In genomic region chr2:58240938-58241755, GRCh38 we compare ENCODE assay signal across 8 cellular contexts. TPM values are rescaled to one million over a fixed set of nuclear protein-coding genes. Genes with fewer than 3 reads are reported as not detected.
DNase-seq lines count a peak whose midpoint lies in the region; ATAC-seq and TF ChIP-seq lines count a peak whose summit lies in the region.

Gene FANCL (minus strand): TSS chr2:58241325. CDS start chr2:58241313, 12 bp downstream.

- no peaks in the 10 kb centered on the region for H3K9me2 ChIP-seq in SK-N-SH

- no peaks in the 10 kb centered on the region for H3K36me3 ChIP-seq in SK-N-SH (replicated peaks in 1 of 2; ENCODE audit: control insufficient read depth in 1 of 2, insufficient read depth in 2 of 2, low read length in 1 of 2)

- peaks cover 43% of the 10 kb centered on the region for H3K79me2 ChIP-seq in SK-N-SH (ENCODE audit: insufficient read depth)

- TF ChIP-seq RAD21 in SK-N-SH (IDR thresholded peaks at IDR 0.05; ENCODE audit: low read length), result no peak

- H3K27me3 ChIP-seq in SK-N-SH (ENCODE audit: insufficient read depth), result no peaks in the 10 kb centered on the region

- H3K4me1 ChIP-seq in SK-N-SH (ENCODE audit: control insufficient read depth in 1 of 2, insufficient read depth in 2 of 2, low read depth in 1 of 2, low read length in 1 of 2), result peaks cover 0 to 5% of the 10 kb centered on the region in 2 experiments; a peak in 2 of 4 replicates

- no peaks in the 10 kb centered on the region; the same call in 1 of the 2 replicates for H4K20me1 ChIP-seq in SK-N-SH (ENCODE audit: insufficient read depth)

- TF ChIP-seq POLR2A in NB4 (IDR thresholded peaks at IDR 0.05; ENCODE audit: extremely low read depth, insufficient read length), result peak; percentile 87

- peak within 1 kb of the TSS; percentile 81 for H3K4me2 ChIP-seq in SK-N-SH

- H3K9ac ChIP-seq in SK-N-SH, result peak within 1 kb of the TSS; percentile 81

- no peaks in the 10 kb centered on the region for H3F3A ChIP-seq in SK-N-SH (replicated peaks; ENCODE audit: insufficient read depth)

- H3K9me3 ChIP-seq in SK-N-SH, result no peaks in the 10 kb centered on the region; the same call in 1 of the 2 replicates

- peak within 1 kb of the TSS; percentile 96 for H2AFZ ChIP-seq in SK-N-SH (ENCODE audit: low read depth)

- TF ChIP-seq CTCF in NB4 (IDR thresholded peaks at IDR 0.05; ENCODE audit: low read depth, low read length) (no peak), SK-N-SH (IDR thresholded peaks at IDR 0.05) (0 out of 2 replicates have a peak, but pooled peaks have one; percentile 6)

- H3K4me3 ChIP-seq in GM08714 (ENCODE audit: low read length) (peak within 1 kb of the TSS; percentile 83), NB4 (ENCODE audit: low read depth, low read length) (peak within 1 kb of the TSS; percentile 95), SK-N-SH (ENCODE audit: low read depth in 2 of 2, low read length in 1 of 2) (peak within 1 kb of the TSS; percentile 89 to 90)

- CTCF ChIA-PET in SK-N-SH (lab: Yijun Ruan, JAX), result interaction anchor here (1.2 kb wide), 1 partner anchor 207 kb away, joined by 4 read pairs; no protein-coding TSS in a partner anchor

- ATAC-seq in HG02571 (IDR thresholded peaks at IDR 0.05; ENCODE audit: unreplicated experiment), result peak; percentile 73

- POLR2A ChIA-PET in SK-N-SH (lab: Yijun Ruan, JAX), result interaction anchor here (0.6 to 0.8 kb wide), 3 partner anchors 33 to 187 kb away, joined by 3 to 5 read pairs (median 3); no protein-coding TSS in a partner anchor

- H3K27ac ChIP-seq in SK-N-SH (ENCODE audit: low read depth in 2 of 2, low read length in 1 of 2), result peak within 1 kb of the TSS; percentile 68 to 98

- WGBS in SK-N-SH (ENCODE audit: low lambda C conversion rate), result 5% methylated on average over 30 of the region's 54 CpGs

- TF ChIP-seq EP300 in SK-N-SH (IDR thresholded peaks at IDR 0.05; ENCODE audit: borderline replicate concordance in 1 of 2, low read depth in 1 of 2, low read length in 1 of 2), result peak in 1 of 2 experiments; percentile 37; a peak in 1 of 4 replicates

- DNase-seq in NB4 (ENCODE audit: low read depth), result peak; percentile 93
- peak; percentile 94 for DNase-seq in SK-N-SH
- DNase-seq in activated naive CD4-positive, alpha-beta T cell treated with anti-CD3 and anti-CD28 coated beads, Interleukin-2, amount 50 U/mL, for 16 hours, result peak; percentile 65
- DNase-seq in glomerular endothelial cell (ENCODE audit: extremely low read depth, low read depth, low spot score), result peak; percentile 22
- peak; percentile 7 to 92 (median 83) for DNase-seq in nucleus accumbens (lab: John Stamatoyannopoulos, UW)
- peak; percentile 93 for DNase-seq in superior temporal gyrus (ENCODE audit: extremely low spot score)

TF ChIP-seq in SK-N-SH, 30 proteins besides CTCF, POLR2A, EP300 and RAD21 (continues in another document):
- TF ChIP-seq TAF1 (IDR thresholded peaks at IDR 0.05; ENCODE audit: borderline replicate concordance, low read depth, low read length), result peak; percentile 70
- TF ChIP-seq FOXM1 (IDR thresholded peaks at IDR 0.05; ENCODE audit: low read depth), result no peak
- TF ChIP-seq RXRA (IDR thresholded peaks at IDR 0.05; ENCODE audit: borderline replicate concordance, low read depth), result no peak
- no peak for TF ChIP-seq EZH2phosphoT487 (IDR thresholded peaks at IDR 0.05; ENCODE audit: borderline replicate concordance, low read depth)
- TF ChIP-seq MXI1 (IDR thresholded peaks at IDR 0.05; ENCODE audit: low read depth, low read length), result peak; percentile 74
- no peak for TF ChIP-seq RCOR1 (IDR thresholded peaks at IDR 0.05; ENCODE audit: low read length)
- peak; percentile 94 for TF ChIP-seq MAX (IDR thresholded peaks at IDR 0.05; ENCODE audit: low read depth)
- TF ChIP-seq SIN3A (IDR thresholded peaks at IDR 0.05; ENCODE audit: borderline replicate concordance, low read depth, low read length), result no peak
- no peak for TF ChIP-seq RFX5 (IDR thresholded peaks at IDR 0.05; ENCODE audit: low read length)
- TF ChIP-seq, protein P1, sequence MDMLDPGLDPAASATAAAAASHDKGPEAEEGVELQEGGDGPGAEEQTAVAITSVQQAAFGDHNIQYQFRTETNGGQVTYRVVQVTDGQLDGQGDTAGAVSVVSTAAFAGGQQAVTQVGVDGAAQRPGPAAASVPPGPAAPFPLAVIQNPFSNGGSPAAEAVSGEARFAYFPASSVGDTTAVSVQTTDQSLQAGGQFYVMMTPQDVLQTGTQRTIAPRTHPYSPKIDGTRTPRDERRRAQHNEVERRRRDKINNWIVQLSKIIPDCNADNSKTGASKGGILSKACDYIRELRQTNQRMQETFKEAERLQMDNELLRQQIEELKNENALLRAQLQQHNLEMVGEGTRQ (IDR thresholded peaks at IDR 0.05; ENCODE audit: borderline replicate concordance, low read depth, low read length), result no peak
- peak; percentile 85 for TF ChIP-seq NRF1 (IDR thresholded peaks at IDR 0.05; ENCODE audit: low read depth, low read length)
- TF ChIP-seq NFIC (IDR thresholded peaks at IDR 0.05; ENCODE audit: borderline replicate concordance), result no peak; the same call in 1 of the 2 replicates
- TF ChIP-seq MEF2A (IDR thresholded peaks at IDR 0.05; ENCODE audit: borderline replicate concordance, low read depth), result no peak
- TF ChIP-seq, protein P2, sequence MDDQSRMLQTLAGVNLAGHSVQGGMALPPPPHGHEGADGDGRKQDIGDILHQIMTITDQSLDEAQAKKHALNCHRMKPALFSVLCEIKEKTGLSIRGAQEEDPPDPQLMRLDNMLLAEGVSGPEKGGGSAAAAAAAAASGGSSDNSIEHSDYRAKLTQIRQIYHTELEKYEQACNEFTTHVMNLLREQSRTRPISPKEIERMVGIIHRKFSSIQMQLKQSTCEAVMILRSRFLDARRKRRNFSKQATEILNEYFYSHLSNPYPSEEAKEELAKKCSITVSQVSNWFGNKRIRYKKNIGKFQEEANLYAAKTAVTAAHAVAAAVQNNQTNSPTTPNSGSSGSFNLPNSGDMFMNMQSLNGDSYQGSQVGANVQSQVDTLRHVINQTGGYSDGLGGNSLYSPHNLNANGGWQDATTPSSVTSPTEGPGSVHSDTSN (IDR thresholded peaks at IDR 0.05), result no peak
- TF ChIP-seq ZBTB33 (IDR thresholded peaks at IDR 0.05; ENCODE audit: borderline replicate concordance, low read depth), result no peak
- no peak for TF ChIP-seq SMC3 (IDR thresholded peaks at IDR 0.05; ENCODE audit: low read depth, low read length)
- TF ChIP-seq TEAD4 (IDR thresholded peaks at IDR 0.05; ENCODE audit: borderline replicate concordance, insufficient read depth), result no peak
- TF ChIP-seq GABPA (IDR thresholded peaks at IDR 0.05; ENCODE audit: low read depth), result peak; percentile 77
- no peak for TF ChIP-seq USF1 (IDR thresholded peaks at IDR 0.05; ENCODE audit: borderline replicate concordance, low read depth)
- TF ChIP-seq POLR2AphosphoS5 (IDR thresholded peaks at IDR 0.05; ENCODE audit: low read depth, low read length), result peak; percentile 86
- TF ChIP-seq FOSL2 (IDR thresholded peaks at IDR 0.05; ENCODE audit: borderline replicate concordance, low read depth), result no peak

RNA-seq across cellular contexts. Expression of gene FANCL, which starts in this region (rescaled TPM):
- polyA plus RNA-seq in SK-N-SH (2012; rRNA removed), result 11.8 and 14.6 TPM in 2 replicates
- polyA plus RNA-seq in SK-N-SH (2012; cell fraction: cytosol; rRNA removed), result 16.9 and 19.0 TPM in 2 replicates
- 12.0 and 24.8 TPM in 2 replicates for polyA plus RNA-seq in SK-N-SH (2012; cell fraction: nucleus; rRNA removed)
- 9.1 and 14.8 TPM in 2 replicates for total RNA-seq in glomerular endothelial cell

Comparison
In these comparisons a context has a peak if more than half of its experiments do, and no peak if none do; other contexts are left out.
1. Peak in every context shown above with its lines: DNase-seq, ATAC-seq, H3K4me3 ChIP-seq and H3K27ac ChIP-seq.
2. DNase-seq: peak in every context shown above with its lines; median percentile 94 in SK-N-SH; 93 in NB4; 93 in superior temporal gyrus; 83 in nucleus accumbens; 65 in activated naive CD4-positive, alpha-beta T cell treated with anti-CD3 and anti-CD28 coated beads, Interleukin-2, amount 50 U/mL, for 16 hours; 22 in glomerular endothelial cell.